8 cellular contexts compared by ENCODE assay signal in genomic region chr15:90388462-90389182, GRCh38. TPM values are rescaled to one million over a fixed set of nuclear protein-coding genes. Genes with fewer than 3 reads are reported as not detected.
DNase-seq lines count a peak whose midpoint lies in the region; ATAC-seq and TF ChIP-seq lines count a peak whose summit lies in the region.

No MANE protein-coding gene starts in this region.

- no peaks in the 10 kb centered on the region for H3K9me3 ChIP-seq in lung (ENCODE audit: control insufficient read depth in 2 of 2, insufficient read depth in 1 of 2, low read length in 1 of 2)

- no peak for TF ChIP-seq POLR2A in NB4 (IDR thresholded peaks at IDR 0.05; ENCODE audit: extremely low read depth, insufficient read length)

- H3K27me3 ChIP-seq in lung (ENCODE audit: control insufficient read depth, insufficient read depth), result no peaks in the 10 kb centered on the region

- TF ChIP-seq CTCF in NB4 (IDR thresholded peaks at IDR 0.05; ENCODE audit: low read depth, low read length) (no peak), lung (IDR thresholded peaks at IDR 0.05; ENCODE audit: control extremely low read depth, extremely low read depth) (no peak)

- WGBS in lung, 2 donors, result 1% methylated on average over 21 to 50 of the region's 50 CpGs

- ATAC-seq in GM18498 (IDR thresholded peaks at IDR 0.05; ENCODE audit: unreplicated experiment) (peak; percentile 50), HG02610 (IDR thresholded peaks at IDR 0.05; ENCODE audit: unreplicated experiment) (peak; percentile 35), lung (ENCODE audit: insufficient read depth, low FRiP score) (peak; percentile 60)

- peaks cover 3 to 17% of the 10 kb centered on the region in 2 donors for H3K4me1 ChIP-seq in lung (ENCODE audit: control insufficient read depth in 2 of 2, insufficient read depth in 2 of 2, low read length in 2 of 2)

- peaks cover 5 to 8% of the 10 kb centered on the region in 2 donors for H3K36me3 ChIP-seq in lung (ENCODE audit: control insufficient read depth in 2 of 2, insufficient read depth in 2 of 2, low read length in 2 of 2)

- DNase-seq in NB4 (ENCODE audit: low read depth) (peak; percentile 86), ecto neural progenitor cell (ENCODE audit: low spot score) (peak; percentile 80), lung (ENCODE audit: low spot score) (peak; percentile 72), GM19240 (ENCODE audit: insufficient read length, low spot score) (no peak)
- DNase-seq in activated CD4-positive, alpha-beta T cell treated with anti-CD3 and anti-CD28 coated beads for 48 hours, result peak; percentile 69
- DNase-seq in stimulated activated CD8-positive, alpha-beta memory T cell treated with anti-CD3 and anti-CD28 coated beads, Interleukin-15, amount 100 ng/mL, for 4 hours (ENCODE audit: low read depth in 2 of 2), result peak; percentile 15 to 29

- H3K4me3 ChIP-seq in NB4 (ENCODE audit: low read depth, low read length) (peak overlapping the region; percentile 92), lung (peak overlapping the region; percentile 84)

- H3K27ac ChIP-seq in lung (ENCODE audit: low read depth in 1 of 2, low read length in 1 of 2), result peak overlapping the region; percentile 98 to 100

RNA-seq across cellular contexts. Expression of gene IQGAP1, which starts 0.6 kb away (rescaled TPM):
- 100 to 1,000 TPM; 217 to 396 TPM for total RNA-seq in lung
- polyA plus RNA-seq in lung, result 100 to 1,000 TPM in 1 of 2 donors, 10 to 100 TPM in 1; 83.0 to 160 TPM

RNA-seq across cellular contexts. Expression of gene ZNF774, which starts 36.5 kb away (rescaled TPM):
- total RNA-seq in lung, result 1 to 10 TPM; 2.5 to 4.9 TPM
- 1 to 10 TPM; 1.6 to 1.9 TPM for polyA plus RNA-seq in lung
